ENCODE assay signal across 17 cellular contexts in the genomic region with DNA sequence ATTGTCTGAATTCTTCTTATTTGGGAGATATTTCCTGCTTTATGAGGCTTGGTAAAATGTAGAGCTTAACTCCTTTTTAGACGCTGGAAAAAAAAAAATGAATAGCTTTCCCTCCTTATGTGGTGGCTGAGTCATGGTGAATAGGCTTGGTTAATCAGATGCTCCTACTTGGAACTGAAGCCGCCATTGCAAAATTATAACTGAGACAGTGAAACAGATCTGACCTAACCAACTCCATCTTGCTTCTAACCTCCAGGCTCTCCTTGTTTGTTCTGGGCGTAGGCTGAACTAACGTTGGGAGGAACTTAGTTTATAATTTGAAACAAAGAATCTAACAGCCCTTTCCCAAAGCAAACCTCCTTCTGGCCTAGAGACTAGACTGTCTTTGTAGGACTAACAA. TPM values are rescaled to one million over a fixed set of nuclear protein-coding genes. Genes with fewer than 3 reads are reported as not detected.
A peak's percentile ranks its signal among the peaks of the same experiment; 100 is the strongest.
DNase-seq lines count a peak whose midpoint lies in the region; ATAC-seq, FAIRE-seq and TF ChIP-seq lines count a peak whose summit lies in the region.
"Had no signal": no experiment of that assay in that cellular context is flagged by ENCODE, and none has a peak within 500 bp of the region (broad histone marks: within the 10 kb centered on the region; RNA-seq: fewer than 3 reads in every experiment).

No MANE protein-coding gene starts in this region.

- H3K4me1 ChIP-seq in K562 (replicated peaks in 1 of 2; ENCODE audit: control insufficient read depth in 2 of 2, insufficient read depth in 2 of 2, low read length in 2 of 2) (no peaks in the 10 kb centered on the region; a peak in 1 of 5 replicates), mesenchymal stem cell (ENCODE audit: control insufficient read depth, insufficient read depth, low read depth, low read length) (peaks cover 5% of the 10 kb centered on the region)
- H3K4me1 ChIP-seq: prostate gland had no signal

- no peak for TF ChIP-seq EP300 in K562 (IDR thresholded peaks at IDR 0.05; ENCODE audit: low read length)

- no peaks in the 10 kb centered on the region for H4K20me1 ChIP-seq in K562 (replicated peaks; ENCODE audit: control insufficient read depth, insufficient read depth, low read length)

- CTCF ChIA-PET in K562 (lab: Yijun Ruan, JAX; ENCODE audit: low intra/inter-chr PET ratio) = no interaction called here

- no peak overlapping the region for H3K4ac ChIP-seq in mesenchymal stem cell (ENCODE audit: low read depth in 1 of 2, low read length in 2 of 2)

- no peak for TF ChIP-seq CTCF in K562 (IDR thresholded peaks at IDR 0.05 in 2 of 3, conservative IDR thresholded peaks at IDR 0.05 in 1 of 3; ENCODE audit: insufficient read depth in 2 of 3, low read depth in 1 of 3, low read length in 3 of 3)

- 7% methylated on average over 4 of the region's 4 CpGs for WGBS in K562 (ENCODE audit: insufficient coverage, low coverage, missing lambda C conversion rate)
- WGBS in mesenchymal stem cell = 38% methylated on average over 2 of the region's 4 CpGs

- no peak for TF ChIP-seq RAD21 in K562 (CRISPR knock-in tag; conservative IDR thresholded peaks at IDR 0.05 in 1 of 2, IDR thresholded peaks at IDR 0.05 in 1 of 2)

- no peaks in the 10 kb centered on the region for H3K79me2 ChIP-seq in K562 (ENCODE audit: control insufficient read depth, insufficient read depth, low read length)

- H2AFZ ChIP-seq in K562 (ENCODE audit: low read depth, low read length) (peak overlapping the region; percentile 76; the same call in 1 of the 2 replicates), mesenchymal stem cell (ENCODE audit: low read depth, low read length) (no peak overlapping the region)

- no peak overlapping the region for H2AK5ac ChIP-seq in mesenchymal stem cell (ENCODE audit: low read length, severe bottlenecking)

- no peak overlapping the region for H4K8ac ChIP-seq in mesenchymal stem cell (ENCODE audit: low read length)

- H3K14ac ChIP-seq in mesenchymal stem cell (ENCODE audit: low read length in 2 of 2) = no peak overlapping the region

- H3K79me1 ChIP-seq in mesenchymal stem cell (replicated peaks; ENCODE audit: low read length, poor library complexity, severe bottlenecking) = no peaks in the 10 kb centered on the region

- no peak overlapping the region for H2BK120ac ChIP-seq in mesenchymal stem cell (ENCODE audit: low read depth, low read length)

- no peak overlapping the region for H2BK12ac ChIP-seq in mesenchymal stem cell (ENCODE audit: low read length in 2 of 2)

- H3K4me3 ChIP-seq in K562 (no peak overlapping the region), mesenchymal stem cell (ENCODE audit: insufficient read depth in 1 of 2, low read depth in 1 of 2, low read length in 2 of 2) (no peak overlapping the region)
- H3K4me3 ChIP-seq: heart left ventricle, prostate gland, tibial artery had no signal

- in situ Hi-C loops in K562 (cut with MboI) = no loop called here

- ATAC-seq in K562 = no peak
- no peak for ATAC-seq in HG02973 (IDR thresholded peaks at IDR 0.05; ENCODE audit: unreplicated experiment)
- ATAC-seq: heart left ventricle, left colon, Right ventricle myocardium inferior had no signal

- H3K27me3 ChIP-seq in K562 (ENCODE audit: control insufficient read depth in 2 of 2, insufficient read depth in 2 of 2, low read length in 2 of 2) (no peaks in the 10 kb centered on the region), mesenchymal stem cell (ENCODE audit: control insufficient read depth in 1 of 2, insufficient read depth in 1 of 2, low read length in 2 of 2) (no peaks in the 10 kb centered on the region)
- H3K27me3 ChIP-seq: heart left ventricle, tibial artery had no signal

- no peak overlapping the region for H2BK15ac ChIP-seq in mesenchymal stem cell (ENCODE audit: low read depth, poor library complexity, severe bottlenecking)

- TF ChIP-seq POLR2A in K562 (conservative IDR thresholded peaks at IDR 0.05) = no peak

- H3K9ac ChIP-seq in K562 (ENCODE audit: insufficient read depth in 1 of 2, low read depth in 2 of 2, low read length in 2 of 2) (no peak overlapping the region), mesenchymal stem cell (ENCODE audit: low read length) (no peak overlapping the region)

- POLR2A ChIA-PET in K562 (lab: Yijun Ruan, JAX) = no interaction called here

- H3K36me3 ChIP-seq in K562 (ENCODE audit: control insufficient read depth, insufficient read depth, low read length) (no peaks in the 10 kb centered on the region), mesenchymal stem cell (ENCODE audit: control insufficient read depth in 1 of 2, insufficient read depth in 2 of 2, low read depth in 1 of 2, low read length in 2 of 2) (no peaks in the 10 kb centered on the region)
- H3K36me3 ChIP-seq: heart left ventricle, prostate gland, tibial artery had no signal

- no peaks in the 10 kb centered on the region for H3K9me1 ChIP-seq in K562 (ENCODE audit: control insufficient read depth, insufficient read depth, low read length)

- no peak for FAIRE-seq in K562 (lab: Jason Lieb, UNC)

- H3K23ac ChIP-seq in mesenchymal stem cell (ENCODE audit: low read length in 2 of 2) = no peak overlapping the region

- BruUV-seq in K562 (replicated peaks; lab: Mats Ljungman, UMichigan) = no TSS peak

- H2BK5ac ChIP-seq in mesenchymal stem cell (ENCODE audit: low read depth, low read length, poor library complexity, severe bottlenecking) = no peak overlapping the region

- DNase-seq in AG20443 (ENCODE audit: low spot score) (peak; percentile 66), NCI-H226 (peak; percentile 20), K562 (ENCODE audit: extremely low read depth in 1 of 4, low spot score in 3 of 4) (peak in 2 of 4 experiments; percentile 9 to 23), mesenchymal stem cell (peak; percentile 59), GDM1 (lab: John Stamatoyannopoulos, UW) (no peak), hippocampal formation (lab: John Stamatoyannopoulos, UW) (no peak), epidermal melanocyte (ENCODE audit: insufficient read length, low spot score) (no peak)
- DNase-seq: activated CD4-positive, alpha-beta T cell treated with anti-CD3 and anti-CD28 coated beads, Interleukin-2, amount 50 U/mL, for 48 hours; CD4-positive, CD25-positive, alpha-beta regulatory T cell; heart left ventricle; left colon; NCI-H1105 treated with DMSO at 0.1 percent for 48 hours; NCI-H524; tibial artery had no signal

- H3K9me3 ChIP-seq in K562 (replicated peaks; ENCODE audit: control insufficient read depth, insufficient read depth, low read depth, low read length) (no peaks in the 10 kb centered on the region), mesenchymal stem cell (ENCODE audit: control insufficient read depth, low read length) (no peaks in the 10 kb centered on the region)
- H3K9me3 ChIP-seq: heart left ventricle, prostate gland, tibial artery had no signal

- H3K18ac ChIP-seq in mesenchymal stem cell (ENCODE audit: low read depth in 1 of 2, low read length in 2 of 2) = no peak overlapping the region

- H3K27ac ChIP-seq in K562 (ENCODE audit: extremely low read depth, low read depth, low read length) (no peak overlapping the region), mesenchymal stem cell (ENCODE audit: low read length, poor library complexity, severe bottlenecking) (peak overlapping the region; percentile 55)
- H3K27ac ChIP-seq: heart left ventricle, prostate gland, tibial artery had no signal

- H4K91ac ChIP-seq in mesenchymal stem cell (ENCODE audit: low read length) = no peak overlapping the region

- intact Hi-C loops in K562 (cut with micrococcal nuclease) = no loop called here

- H3K4me2 ChIP-seq in K562 (ENCODE audit: insufficient read depth, low read length) = no peak overlapping the region
- H3K4me2 ChIP-seq in mesenchymal stem cell (ENCODE audit: low read length, poor library complexity, severe bottlenecking) = no peak overlapping the region

TF ChIP-seq in K562, 482 proteins besides CTCF, POLR2A, EP300 and RAD21 (continues in another document):
- TF ChIP-seq ZFP1 (CRISPR knock-in tag; IDR thresholded peaks at IDR 0.05) = peak; percentile 41; the same call in 1 of the 2 replicates
- TF ChIP-seq, protein P1, sequence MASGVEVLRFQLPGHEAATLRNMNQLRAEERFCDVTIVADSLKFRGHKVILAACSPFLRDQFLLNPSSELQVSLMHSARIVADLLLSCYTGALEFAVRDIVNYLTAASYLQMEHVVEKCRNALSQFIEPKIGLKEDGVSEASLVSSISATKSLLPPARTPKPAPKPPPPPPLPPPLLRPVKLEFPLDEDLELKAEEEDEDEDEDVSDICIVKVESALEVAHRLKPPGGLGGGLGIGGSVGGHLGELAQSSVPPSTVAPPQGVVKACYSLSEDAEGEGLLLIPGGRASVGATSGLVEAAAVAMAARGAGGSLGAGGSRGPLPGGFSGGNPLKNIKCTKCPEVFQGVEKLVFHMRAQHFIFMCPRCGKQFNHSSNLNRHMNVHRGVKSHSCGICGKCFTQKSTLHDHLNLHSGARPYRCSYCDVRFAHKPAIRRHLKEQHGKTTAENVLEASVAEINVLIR (CRISPR knock-in tag; IDR thresholded peaks at IDR 0.05) = peak; percentile 67
- TF ChIP-seq NR1H2 (CRISPR knock-in tag; IDR thresholded peaks at IDR 0.05) = no peak
- TF ChIP-seq GTF2A2 (tag; IDR thresholded peaks at IDR 0.05) = peak; percentile 85
- no peak for TF ChIP-seq JUN (IDR thresholded peaks at IDR 0.05; ENCODE audit: borderline replicate concordance, low read depth, low read length)
- TF ChIP-seq JUN (CRISPR knock-in tag; IDR thresholded peaks at IDR 0.05; ENCODE audit: borderline replicate concordance) = no peak
- TF ChIP-seq HNRNPH1 (optimal IDR thresholded peaks at IDR 0.05; ENCODE audit: low read depth, low read length) = no peak
- TF ChIP-seq EGR1 (conservative IDR thresholded peaks at IDR 0.05) = no peak

RNA-seq across cellular contexts. Expression of a gene that starts 43.2 kb away (rescaled TPM):
- total RNA-seq in K562 (2011; cell fraction: chromatin; rRNA removed; ENCODE audit: low replicate concordance) = 0.90 and 4.7 TPM in 2 replicates
- total RNA-seq in K562 (2011; cell fraction: nucleolus; rRNA removed) = 0.17 and 1.3 TPM in 2 replicates
- 0.66 and 1.1 TPM in 2 replicates for total RNA-seq in K562 (2011; cell fraction: nucleoplasm; rRNA removed)
- total RNA-seq in K562 (2014; rRNA removed) = 0.32 and 0.37 TPM in 2 replicates
- 1.1 and 1.2 TPM in 2 replicates for total RNA-seq in K562 (2014; rRNA removed; fragmentation: Illumina TruSeq; extraction: Trizol)
- total RNA-seq in K562 (2015; rRNA removed; fragmentation: Illumina TruSeq; extraction: Trizol) = 0.49 and 0.54 TPM in 2 replicates
- 0.36 and 0.73 TPM in 2 replicates for total RNA-seq in K562 (2021)
- 0.12 and 0.20 TPM in 2 replicates for polyA plus RNA-seq in K562 (2011; rRNA removed)
- 0.25 TPM in 2 replicates for polyA plus RNA-seq in K562 (2011; cell fraction: cytosol; rRNA removed)
- 0.13 and 0.44 TPM in 2 replicates for polyA plus RNA-seq in K562 (2011; cell fraction: nucleus; rRNA removed)
- polyA plus RNA-seq in K562 (2012) = 0.30 and 0.73 TPM in 2 replicates
- 0.52 and 0.89 TPM in 2 replicates for polyA plus RNA-seq in K562 (2014; fragmentation: Illumina TruSeq; extraction: Trizol)
- polyA plus RNA-seq in K562 (2014; fragmentation: Nextera tagmentation; extraction: Ambion mirVana) = under 1 TPM; 0.28 to 0.42 TPM
- polyA plus RNA-seq in K562 (2014; rRNA removed) = 0.51 and 2.9 TPM in 2 replicates
- 0.25 and 0.33 TPM in 2 replicates for polyA minus RNA-seq in K562 (2011; rRNA and poly(A)+ RNA removed)
- not detected in 2 replicates for polyA minus RNA-seq in K562 (2011; cell fraction: cytosol; rRNA and poly(A)+ RNA removed)
- 0.22 and 0.27 TPM in 2 replicates for polyA minus RNA-seq in K562 (2011; cell fraction: nucleus; rRNA and poly(A)+ RNA removed)
- polyA plus RNA-seq in mesenchymal stem cell (2013, experiment 1 of 2) = 3.5 TPM
- 3.8 TPM for polyA plus RNA-seq in mesenchymal stem cell (2013, experiment 2 of 2)
- polyA plus RNA-seq: CD4-positive, CD25-positive, alpha-beta regulatory T cell had no signal

Comparison
In these comparisons a context has a peak if more than half of its experiments do, and no peak if none do; other contexts are left out.
1. DNase-seq: peak in AG20443 (single experiment), NCI-H226 (single experiment) and mesenchymal stem cell (single experiment); none in GDM1 (single experiment), hippocampal formation (0 of 2) and epidermal melanocyte (single experiment).